In genomic region chr3:176814252-176814651, GRCh38 we compare ENCODE assay signal across 8 cellular contexts.
A peak's percentile ranks its signal among the peaks of the same experiment; 100 is the strongest.
DNase-seq lines count a peak whose midpoint lies in the region; ATAC-seq and TF ChIP-seq lines count a peak whose summit lies in the region.

No MANE protein-coding gene starts in this region.

- H3K79me2 ChIP-seq in OCI-LY3 (ENCODE audit: low read length): no peaks in the 10 kb centered on the region

- H3K9me3 Mint-ChIP-seq in natural killer cell: peaks cover 1 to 2% of the 10 kb centered on the region in 2 donors
- peaks cover under 1% of the 10 kb centered on the region for H3K9me3 Mint-ChIP-seq in stimulated activated memory B cell treated with anti-CD40 and anti-IgM and Interleukin-4, amounts not matched to agents 10 μg/mL and 1 μg/mL and 100 μg/mL, for 72 hours

- intact Hi-C loops in natural killer cell (cut with micrococcal nuclease): no loop called here

- TF ChIP-seq CTCF in OCI-LY3 (IDR thresholded peaks at IDR 0.05; ENCODE audit: low read depth, low read length) (peak; percentile 81), epithelial cell of esophagus (IDR thresholded peaks at IDR 0.05; ENCODE audit: insufficient read depth, low read depth, low read length, missing control alignments) (peak; percentile 76), natural killer cell (IDR thresholded peaks at IDR 0.05) (no peak)

- no peaks in the 10 kb centered on the region for H3K9me3 ChIP-seq in OCI-LY3 (ENCODE audit: insufficient read depth, low read length)

- DNase-seq in DMS 273 treated with DMSO at 0.1 percent for 48 hours (lab: John Stamatoyannopoulos, UW) (peak; percentile 2), epithelial cell of esophagus (ENCODE audit: low read depth) (peak; percentile 60), natural killer cell (no peak), NCI-H2107 (lab: John Stamatoyannopoulos, UW) (no peak)

- no peaks in the 10 kb centered on the region for H4K20me1 ChIP-seq in OCI-LY3 (ENCODE audit: insufficient read depth, low read length)

- ATAC-seq in GM19043 (IDR thresholded peaks at IDR 0.05; ENCODE audit: low read depth, unreplicated experiment) (peak; percentile 98), HG03064 (IDR thresholded peaks at IDR 0.05; ENCODE audit: low read depth, unreplicated experiment) (peak; percentile 91), natural killer cell (peak in 2 of 3 donors; percentile 52 to 56)
- no peak for ATAC-seq in stimulated activated memory B cell treated with anti-CD40 and anti-IgM and Interleukin-4, amounts not matched to agents 10 μg/mL and 1 μg/mL and 100 μg/mL, for 72 hours

- no peak overlapping the region for H3K27ac Mint-ChIP-seq in natural killer cell
- no peak overlapping the region for H3K27ac Mint-ChIP-seq in stimulated activated memory B cell treated with anti-CD40 and anti-IgM and Interleukin-4, amounts not matched to agents 10 μg/mL and 1 μg/mL and 100 μg/mL, for 72 hours

- H3K36me3 Mint-ChIP-seq in natural killer cell: no peaks in the 10 kb centered on the region
- no peaks in the 10 kb centered on the region for H3K36me3 Mint-ChIP-seq in stimulated activated memory B cell treated with anti-CD40 and anti-IgM and Interleukin-4, amounts not matched to agents 10 μg/mL and 1 μg/mL and 100 μg/mL, for 72 hours

- H2AFZ ChIP-seq in OCI-LY3 (ENCODE audit: low read depth, low read length): peak overlapping the region; percentile 98

- no peaks in the 10 kb centered on the region for H3K27me3 ChIP-seq in OCI-LY3 (ENCODE audit: low read depth, low read length)

- peak overlapping the region; percentile 69 for H3K4me2 ChIP-seq in OCI-LY3 (ENCODE audit: low read length)

- H3K4me3 ChIP-seq in OCI-LY3 (ENCODE audit: low read length) (peak overlapping the region; percentile 55), epithelial cell of esophagus (ENCODE audit: low read length) (no peak overlapping the region)

- H3K4me3 Mint-ChIP-seq in natural killer cell: no peak overlapping the region
- H3K4me3 Mint-ChIP-seq in stimulated activated memory B cell treated with anti-CD40 and anti-IgM and Interleukin-4, amounts not matched to agents 10 μg/mL and 1 μg/mL and 100 μg/mL, for 72 hours: no peak overlapping the region

- H3K27me3 Mint-ChIP-seq in natural killer cell (ENCODE audit: low read depth in 2 of 2): no peaks in the 10 kb centered on the region
- no peaks in the 10 kb centered on the region for H3K27me3 Mint-ChIP-seq in stimulated activated memory B cell treated with anti-CD40 and anti-IgM and Interleukin-4, amounts not matched to agents 10 μg/mL and 1 μg/mL and 100 μg/mL, for 72 hours

- H3K27ac ChIP-seq in OCI-LY3 (ENCODE audit: low read length): no peak overlapping the region

- peak overlapping the region; percentile 36 for H3K9ac ChIP-seq in OCI-LY3 (ENCODE audit: low read length)

- peaks cover 17% of the 10 kb centered on the region for H3K4me1 ChIP-seq in OCI-LY3 (ENCODE audit: low read length)

- H3K36me3 ChIP-seq in OCI-LY3 (replicated peaks; ENCODE audit: low read depth, low read length): no peaks in the 10 kb centered on the region

- H3K4me1 Mint-ChIP-seq in natural killer cell: no peaks in the 10 kb centered on the region
- no peaks in the 10 kb centered on the region for H3K4me1 Mint-ChIP-seq in stimulated activated memory B cell treated with anti-CD40 and anti-IgM and Interleukin-4, amounts not matched to agents 10 μg/mL and 1 μg/mL and 100 μg/mL, for 72 hours

Comparison
In these comparisons a context has a peak if more than half of its experiments do, and no peak if none do; other contexts are left out.
1. DNase-seq: peak in DMS 273 treated with DMSO at 0.1 percent for 48 hours (single experiment) and epithelial cell of esophagus (single experiment); none in natural killer cell (single experiment) and NCI-H2107 (single experiment).